In genomic region chr15:42153874-42154575, GRCh38 we compare ENCODE assay signal across 16 cellular contexts. TPM values are rescaled to one million over a fixed set of nuclear protein-coding genes. Genes with fewer than 3 reads are reported as not detected.
"Had no signal": no experiment of that assay in that cellular context is flagged by ENCODE, and none has a peak within 500 bp of the region (broad histone marks: within the 10 kb centered on the region; RNA-seq: fewer than 3 reads in every experiment).

No MANE protein-coding gene starts in this region.

- ATAC-seq: activated T-helper 17 cell treated with anti-CD3 and anti-CD28 coated beads, Interleukin-2, amount 50 U/mL, for 72 hours; left lobe of liver; right lobe of liver had no signal

- H3K36me3 ChIP-seq: thoracic aorta had no signal

- DNase-seq: activated CD4-positive, alpha-beta T cell treated with anti-CD3 and anti-CD28 coated beads for 4 hours; amygdala; cerebellar nuclear complex; dermis blood vessel endothelial cell; erythroblast; immature natural killer cell; stimulated activated CD4-positive, alpha-beta T cell treated with anti-CD3 and anti-CD28 coated beads, Interleukin-12 subunit alpha, Interleukin-12 subunit beta, amount 100 ng/mL, for 4 hours; stimulated activated CD4-positive, alpha-beta T cell treated with anti-CD3 and anti-CD28 coated beads, Interleukin-2, amount 100 ng/mL, for 48 hours; stimulated activated naive CD4-positive, alpha-beta T cell treated with Interleukin-2 at 50 U/mL for 16 hours; WERI-Rb-1 had no signal

- H3K27ac ChIP-seq: right lobe of liver, SJSA1, thoracic aorta, WERI-Rb-1 had no signal

- H3K4me1 ChIP-seq: right lobe of liver had no signal

- H3K27me3 ChIP-seq: right lobe of liver, SJSA1 had no signal

- H3K9me3 ChIP-seq: right lobe of liver, SJSA1, thoracic aorta had no signal

- H3K4me3 ChIP-seq: right lobe of liver, SJSA1, thoracic aorta had no signal

RNA-seq across cellular contexts. Expression of gene PLA2G4F, which starts 2.4 kb away (rescaled TPM):
- total RNA-seq: activated naive CD4-positive, alpha-beta T cell treated with anti-CD3 and anti-CD28 coated beads, Interleukin-2, amount 50 U/mL, for 72 hours; activated T-helper 17 cell treated with anti-CD3 and anti-CD28 coated beads, Interleukin-2, amount 50 U/mL, for 72 hours; dermis blood vessel endothelial cell; right lobe of liver; SJSA1 had no signal

RNA-seq across cellular contexts. Expression of gene PLA2G4D, which starts 59.7 kb away (rescaled TPM):
- total RNA-seq: activated naive CD4-positive, alpha-beta T cell treated with anti-CD3 and anti-CD28 coated beads, Interleukin-2, amount 50 U/mL, for 72 hours; left lobe of liver; right lobe of liver; SJSA1; thoracic aorta had no signal
